ENCODE assay signal across 15 cellular contexts in the genomic region with DNA sequence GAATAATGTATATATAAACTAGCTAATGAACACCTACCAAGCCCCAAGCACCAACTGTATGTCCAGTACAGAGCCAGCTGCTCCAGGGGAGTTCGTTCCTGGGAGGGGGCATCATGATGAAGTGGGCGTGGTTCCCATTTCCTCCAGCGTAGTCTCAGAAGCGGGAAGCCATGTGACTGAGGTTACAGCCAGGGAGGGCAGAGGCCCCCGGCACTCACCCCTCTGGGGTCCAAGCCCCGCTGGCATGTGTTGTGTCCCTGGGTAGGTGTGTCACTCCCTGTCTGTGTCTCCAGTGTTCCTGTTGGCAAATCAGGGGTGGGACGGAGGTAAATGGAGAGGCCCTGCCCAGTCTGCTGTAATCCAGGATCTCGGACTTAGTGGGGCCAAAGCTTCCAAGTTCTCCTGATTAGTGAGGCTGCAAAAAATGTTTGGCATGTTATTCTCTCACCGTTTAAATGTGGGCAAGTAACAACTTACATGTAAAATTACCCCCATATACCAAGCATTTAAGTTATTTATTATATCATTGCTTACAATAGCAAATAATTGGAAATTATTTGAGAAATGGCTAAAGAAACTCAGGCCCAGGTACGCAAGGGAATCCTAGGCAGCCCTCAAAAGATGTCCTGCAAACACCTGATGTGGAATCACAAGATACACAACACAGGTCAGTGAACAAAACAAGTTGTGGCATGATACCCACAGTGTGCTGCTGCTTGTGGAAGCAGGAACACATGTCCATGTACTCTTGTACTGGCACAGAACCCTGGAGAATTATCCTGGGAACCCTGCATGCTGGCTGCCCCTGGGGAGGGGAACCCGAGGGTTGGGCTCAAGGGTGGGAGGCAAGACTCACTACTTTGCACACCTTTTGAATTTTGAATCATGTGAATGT. TPM values are rescaled to one million over a fixed set of nuclear protein-coding genes. Genes with fewer than 3 reads are reported as not detected.
DNase-seq lines count a peak whose midpoint lies in the region; ATAC-seq and TF ChIP-seq lines count a peak whose summit lies in the region.
"Had no signal": no experiment of that assay in that cellular context is flagged by ENCODE, and none has a peak within 500 bp of the region (broad histone marks: within the 10 kb centered on the region; RNA-seq: fewer than 3 reads in every experiment).

No MANE protein-coding gene starts in this region.

- H3K79me2 ChIP-seq in Loucy (ENCODE audit: insufficient read depth, low read length) (no peaks in the 10 kb centered on the region; the same call in 1 of the 2 replicates), mammary epithelial cell (ENCODE audit: insufficient read depth, low read length) (no peaks in the 10 kb centered on the region)
- H3K79me2 ChIP-seq: hepatocyte had no signal

- H3K36me3 ChIP-seq in Loucy (ENCODE audit: insufficient read depth, low read length) (no peaks in the 10 kb centered on the region), mammary epithelial cell (ENCODE audit: insufficient read depth, low read length) (no peaks in the 10 kb centered on the region), neuronal stem cell (replicated peaks in 1 of 2; ENCODE audit: control insufficient read depth in 2 of 2, insufficient read depth in 2 of 2, low read length in 2 of 2) (no peaks in the 10 kb centered on the region)
- H3K36me3 ChIP-seq: brain microvascular endothelial cell, left ventricle myocardium inferior, transverse colon had no signal

- in situ Hi-C loops in mammary epithelial cell (cut with MboI; ENCODE audit: low sequenced_read_pairs in 2 of 2): no loop called here

- peak overlapping the region; percentile 13 for H3K18ac ChIP-seq in neuronal stem cell (ENCODE audit: low read length)

- TF ChIP-seq CTCF in Loucy (conservative IDR thresholded peaks at IDR 0.05; ENCODE audit: low read length): no peak
- TF ChIP-seq CTCF in mammary epithelial cell (conservative IDR thresholded peaks at IDR 0.05 in 1 of 2, IDR thresholded peaks at IDR 0.05 in 1 of 2; ENCODE audit: extremely low read depth in 1 of 2, insufficient read depth in 1 of 2, low read depth in 1 of 2, low read length in 2 of 2): no peak

- no peak overlapping the region for H2AK5ac ChIP-seq in neuronal stem cell (ENCODE audit: low read depth, low read length)

- ATAC-seq in HG02981 (IDR thresholded peaks at IDR 0.05; ENCODE audit: unreplicated experiment) (no peak), GM19035 (IDR thresholded peaks at IDR 0.05; ENCODE audit: unreplicated experiment) (no peak)

- H2BK5ac ChIP-seq in neuronal stem cell (ENCODE audit: low read length): no peak overlapping the region

- 25% methylated on average over 9 of the region's 11 CpGs for WGBS in mammary epithelial cell (ENCODE audit: low coverage, missing lambda C conversion rate)
- no CpG with 5 or more reads among the region's 11 CpGs for WGBS in neuronal stem cell (ENCODE audit: extremely low coverage in 2 of 2, insufficient read length in 2 of 2, insufficient replicate concordance in 1 of 2), 2 donors

- H3K4me3 ChIP-seq in Loucy (ENCODE audit: low read length, poor library complexity, severe bottlenecking) (no peak overlapping the region), mammary epithelial cell (replicated peaks in 1 of 3; ENCODE audit: insufficient read depth in 1 of 3, low read depth in 2 of 3, low read length in 3 of 3) (peak overlapping the region; percentile 10 to 29 (median 15)), neuronal stem cell (ENCODE audit: low read length in 2 of 2) (no peak overlapping the region)
- H3K4me3 ChIP-seq: hepatocyte, left ventricle myocardium inferior, spleen, transverse colon had no signal

- H3K4me1 ChIP-seq in Loucy (ENCODE audit: insufficient read depth, low read length, poor library complexity, severe bottlenecking) (peaks cover 27% of the 10 kb centered on the region), mammary epithelial cell (ENCODE audit: insufficient read depth, low read length) (peaks cover 66% of the 10 kb centered on the region), neuronal stem cell (ENCODE audit: control insufficient read depth in 2 of 2, insufficient read depth in 1 of 2, low read depth in 1 of 2, low read length in 2 of 2) (no peaks in the 10 kb centered on the region)
- H3K4me1 ChIP-seq: left ventricle myocardium inferior, transverse colon had no signal

- BruUV-seq in mammary epithelial cell (replicated peaks; lab: Mats Ljungman, UMichigan): no TSS peak

- H2AFZ ChIP-seq in Loucy (ENCODE audit: low read length) (no peak overlapping the region), mammary epithelial cell (ENCODE audit: low read depth, low read length) (peak overlapping the region; percentile 30), neuronal stem cell (ENCODE audit: low read length) (no peak overlapping the region)
- H2AFZ ChIP-seq: hepatocyte had no signal

- no peak overlapping the region for H2BK120ac ChIP-seq in neuronal stem cell (ENCODE audit: low read depth, low read length)

- H3K4me2 ChIP-seq in Loucy (ENCODE audit: low read depth, low read length, poor library complexity, severe bottlenecking): no peak overlapping the region
- H3K4me2 ChIP-seq in mammary epithelial cell (ENCODE audit: insufficient read depth, low read depth, low read length): peak overlapping the region; percentile 75
- H3K4me2 ChIP-seq in neuronal stem cell (ENCODE audit: insufficient read depth, low read length, poor library complexity, severe bottlenecking): no peak overlapping the region
- H3K4me2 ChIP-seq: hepatocyte had no signal

- H3K14ac ChIP-seq in neuronal stem cell (ENCODE audit: low read length): no peak overlapping the region

- CTCF ChIA-PET in mammary epithelial cell (lab: Charles Lee; ENCODE audit: low non-redundant PET): interaction anchor here (0.6 kb wide), 1 partner anchor 99 kb away, joined by 3 read pairs; no protein-coding TSS in a partner anchor

- H3F3A ChIP-seq in Loucy (ENCODE audit: low read depth): no peaks in the 10 kb centered on the region

- no peak overlapping the region for H3K4ac ChIP-seq in neuronal stem cell (ENCODE audit: low read length)

- no peak overlapping the region for H3K23ac ChIP-seq in neuronal stem cell (ENCODE audit: low read depth, low read length, poor library complexity)

- no peak overlapping the region for H4K91ac ChIP-seq in neuronal stem cell (ENCODE audit: low read depth, low read length, poor library complexity)

- peak; percentile 19 for DNase-seq in NCI-H2171 treated with DMSO at 0.1 percent for 48 hours (lab: John Stamatoyannopoulos, UW)
- no peak for DNase-seq in NCI-H2171 (lab: John Stamatoyannopoulos, UW)
- DNase-seq in mammary epithelial cell: peak; percentile 87
- DNase-seq in neuronal stem cell (ENCODE audit: low spot score): no peak
- DNase-seq in cardiac septum (ENCODE audit: low spot score): no peak
- DNase-seq: left ventricle myocardium inferior, NCI-H510A, spleen, transverse colon had no signal

- H4K8ac ChIP-seq in neuronal stem cell (ENCODE audit: low read depth, low read length): no peak overlapping the region

- H4K20me1 ChIP-seq in Loucy (ENCODE audit: insufficient read depth, low read length, poor library complexity, severe bottlenecking): no peaks in the 10 kb centered on the region
- no peaks in the 10 kb centered on the region for H4K20me1 ChIP-seq in mammary epithelial cell (ENCODE audit: insufficient read depth, low read length)

- H2BK12ac ChIP-seq in neuronal stem cell (ENCODE audit: low read length): no peak overlapping the region

- H3K79me1 ChIP-seq in neuronal stem cell (ENCODE audit: low read depth, low read length): no peaks in the 10 kb centered on the region

- H3K27ac ChIP-seq in mammary epithelial cell (ENCODE audit: insufficient read depth, low read depth, low read length) (peak overlapping the region; percentile 75), neuronal stem cell (replicated peaks; ENCODE audit: low read length) (no peak overlapping the region)
- H3K27ac ChIP-seq: 22Rv1, brain microvascular endothelial cell, hepatocyte, left ventricle myocardium inferior, spleen, transverse colon had no signal

- H3K9ac ChIP-seq in Loucy (ENCODE audit: low read depth, low read length, poor library complexity, severe bottlenecking) (peak overlapping the region; percentile 16), mammary epithelial cell (ENCODE audit: insufficient read depth, low read length) (peak overlapping the region; percentile 64), neuronal stem cell (ENCODE audit: low read depth, low read length, poor library complexity) (no peak overlapping the region)

- dilution Hi-C loops in mammary epithelial cell (cut with HindIII; ENCODE audit: low sequenced_read_pairs): no loop called here

- intact Hi-C loops in mammary epithelial cell (cut with micrococcal nuclease): loop anchor here (1.0 to 5.0 kb wide), 3 partner anchors 11 to 33 kb away; partner anchors contain the start of gene FAM110A
- intact Hi-C loops in cardiac septum (cut with DNase I): no loop called here

- H3K9me2 ChIP-seq in Loucy (replicated peaks; ENCODE audit: low read depth, low read length): no peaks in the 10 kb centered on the region

- H2BK15ac ChIP-seq in neuronal stem cell (ENCODE audit: low read length): no peak overlapping the region

- H3K27me3 ChIP-seq in Loucy (ENCODE audit: insufficient read depth, low read length, poor library complexity, severe bottlenecking): no peaks in the 10 kb centered on the region
- H3K27me3 ChIP-seq in mammary epithelial cell (ENCODE audit: insufficient read depth, low read length): no peaks in the 10 kb centered on the region
- peaks cover 0 to 4% (median 0%) of the 10 kb centered on the region in 3 experiments for H3K27me3 ChIP-seq in neuronal stem cell (ENCODE audit: control insufficient read depth in 3 of 3, insufficient read depth in 3 of 3, low read depth in 1 of 3, low read length in 3 of 3)
- H3K27me3 ChIP-seq: brain microvascular endothelial cell, hepatocyte, spleen, transverse colon had no signal

- H3K9me3 ChIP-seq in Loucy (ENCODE audit: insufficient read depth, low read depth, low read length) (no peaks in the 10 kb centered on the region), mammary epithelial cell (replicated peaks; ENCODE audit: insufficient read depth, low read length) (no peaks in the 10 kb centered on the region), neuronal stem cell (replicated peaks in 1 of 2; ENCODE audit: control insufficient read depth in 2 of 2, insufficient read depth in 1 of 2, low read depth in 1 of 2, low read length in 2 of 2) (no peaks in the 10 kb centered on the region)
- H3K9me3 ChIP-seq: left ventricle myocardium inferior, spleen, transverse colon had no signal

RNA-seq across cellular contexts. Expression of gene FAM110A, which starts 22.2 kb away (rescaled TPM):
- 10 to 100 TPM in 1 of 2 donors, 1 to 10 TPM in 1; 6.5 to 23.0 TPM for total RNA-seq in mammary epithelial cell
- 14.9 TPM for polyA plus RNA-seq in mammary epithelial cell
- polyA minus RNA-seq in mammary epithelial cell: 7.6 TPM
- polyA plus RNA-seq in neuronal stem cell (2013, experiment 1 of 2): 12.2 TPM
- 11.7 TPM for polyA plus RNA-seq in neuronal stem cell (2013, experiment 2 of 2)
- total RNA-seq in cardiac septum: 1.8 TPM

Comparison
In these comparisons a context has a peak if more than half of its experiments do, and no peak if none do; other contexts are left out.
1. DNase-seq: peak in NCI-H2171 treated with DMSO at 0.1 percent for 48 hours (single experiment) and mammary epithelial cell (single experiment); none in NCI-H2171 (single experiment), neuronal stem cell (single experiment) and cardiac septum (single experiment).
2. H3K4me3 ChIP-seq: peak in mammary epithelial cell (3 of 3); none in Loucy (single experiment) and neuronal stem cell (0 of 2).